1 cellular context compared by ENCODE assay signal in genomic region chr9:109499061-109499630, GRCh38.
TF ChIP-seq lines count a peak whose summit lies in the region.

No MANE protein-coding gene starts in this region.

TF ChIP-seq in SK-N-SH, 30 proteins besides CTCF, POLR2A, EP300 and RAD21 (continued from another document):
- TF ChIP-seq ZBTB33 (IDR thresholded peaks at IDR 0.05; ENCODE audit: borderline replicate concordance, low read depth): no peak
- TF ChIP-seq ELF1 (IDR thresholded peaks at IDR 0.05): no peak
- TF ChIP-seq FOXJ3 (CRISPR knock-in tag; IDR thresholded peaks at IDR 0.05): no peak
- no peak for TF ChIP-seq YY1 (IDR thresholded peaks at IDR 0.05; ENCODE audit: low read depth)
- TF ChIP-seq RXRA (IDR thresholded peaks at IDR 0.05; ENCODE audit: borderline replicate concordance, low read depth): no peak
- TF ChIP-seq POLR2AphosphoS5 (IDR thresholded peaks at IDR 0.05; ENCODE audit: low read depth, low read length): no peak
- TF ChIP-seq FOSL2 (IDR thresholded peaks at IDR 0.05; ENCODE audit: borderline replicate concordance, low read depth): no peak
